8 cellular contexts compared by ENCODE assay signal in genomic region chr1:16613185-16614147, GRCh38. TPM values are rescaled to one million over a fixed set of nuclear protein-coding genes. Genes with fewer than 3 reads are reported as not detected.
A peak's percentile ranks its signal among the peaks of the same experiment; 100 is the strongest.
DNase-seq lines count a peak whose midpoint lies in the region; ATAC-seq and TF ChIP-seq lines count a peak whose summit lies in the region.

Gene NBPF1 (minus strand): TSS chr1:16613564.

- H4K20me1 ChIP-seq in OCI-LY1 (ENCODE audit: insufficient read depth, low read length) = no peaks in the 10 kb centered on the region

- no peaks in the 10 kb centered on the region for H3K4me1 Mint-ChIP-seq in Calu3 (ENCODE audit: low read depth, unreplicated experiment)

- 0 out of 2 replicates have a peak, but pooled peaks cover 5% of the 10 kb centered on the region for H3F3A ChIP-seq in OCI-LY1 (ENCODE audit: insufficient read depth, low read length)

- peak; percentile 88 for ATAC-seq in GM21528 (IDR thresholded peaks at IDR 0.05; ENCODE audit: low FRiP score, unreplicated experiment)

- TF ChIP-seq CTCF in Calu3 (IDR thresholded peaks at IDR 0.05; ENCODE audit: unreplicated experiment) (no peak), OCI-LY1 (IDR thresholded peaks at IDR 0.05; ENCODE audit: low read length) (no peak)

- H3K4me2 ChIP-seq in OCI-LY1 (ENCODE audit: low read length) = peak within 1 kb of the TSS; percentile 65

- H3K9me3 ChIP-seq in HUES64 (ENCODE audit: insufficient read depth, low read depth, low read length) = no peaks in the 10 kb centered on the region
- no peaks in the 10 kb centered on the region for H3K9me3 ChIP-seq in OCI-LY1 (ENCODE audit: low read length)

- no peaks in the 10 kb centered on the region for H3K9me2 ChIP-seq in OCI-LY1 (ENCODE audit: low read depth, low read length)

- no TSS peak for BruUV-seq in Calu3 (replicated peaks; lab: Mats Ljungman, UMichigan)

- peak within 1 kb of the TSS; percentile 38; the same call in 1 of the 2 replicates for H3K27ac ChIP-seq in HUES64 (ENCODE audit: low read depth, low read length)
- no peak within 1 kb of the TSS for H3K27ac ChIP-seq in OCI-LY1 (ENCODE audit: low read depth, low read length, poor library complexity, severe bottlenecking)
- peak within 1 kb of the TSS; percentile 22 for H3K27ac ChIP-seq in epithelial cell of prostate

- intact Hi-C loops in Calu3 (cut with micrococcal nuclease; ENCODE audit: unreplicated experiment) = no loop called here

- no peak within 1 kb of the TSS for H3K27ac Mint-ChIP-seq in Calu3 (ENCODE audit: unreplicated experiment)

- WGBS in HUES64 = under 1% methylated on average over 82 of the region's 82 CpGs

- DNase-seq in Calu3 = peak; percentile 94
- DNase-seq in activated T-cell treated with anti-CD3 and anti-CD28 coated beads for 24 hours (ENCODE audit: low read depth) = peak; percentile 99
- peak; percentile 53 for DNase-seq in epithelial cell of prostate (ENCODE audit: low read depth, low spot score)
- DNase-seq in middle frontal gyrus (ENCODE audit: extremely low spot score, low spot score) = peak; percentile 100
- DNase-seq in stimulated activated CD8-positive, alpha-beta memory T cell treated with anti-CD3 and anti-CD28 coated beads, Interleukin-15, amount 100 ng/mL, for 48 hours (ENCODE audit: low read depth in 2 of 2) = peak; percentile 96 to 98

- no peaks in the 10 kb centered on the region for H3K79me2 ChIP-seq in OCI-LY1 (ENCODE audit: insufficient read depth, low read length)

- CTCF ChIA-PET in Calu3 (lab: Charles Lee) = interaction anchor here (0.6 kb wide), 1 partner anchor 947 kb away, joined by 8 read pairs; no protein-coding TSS in a partner anchor

- H3K4me3 Mint-ChIP-seq in Calu3 (ENCODE audit: low read depth, unreplicated experiment) = no peak within 1 kb of the TSS

- no peaks in the 10 kb centered on the region for H3K9me3 Mint-ChIP-seq in Calu3 (ENCODE audit: low read depth, unreplicated experiment)

- H3K4me1 ChIP-seq in HUES64 (ENCODE audit: insufficient read depth, low read length) (peaks cover 13% of the 10 kb centered on the region), OCI-LY1 (ENCODE audit: insufficient read depth, low read length, severe bottlenecking) (peaks cover 15% of the 10 kb centered on the region)

- no peak within 1 kb of the TSS for H2AFZ ChIP-seq in OCI-LY1 (ENCODE audit: low read length)

- H3K36me3 Mint-ChIP-seq in Calu3 (ENCODE audit: insufficient read depth, unreplicated experiment) = no peaks in the 10 kb centered on the region

- H3K36me3 ChIP-seq in HUES64 (ENCODE audit: insufficient read depth, low read length) (peaks cover 4% of the 10 kb centered on the region; the same call in 1 of the 2 replicates), OCI-LY1 (ENCODE audit: insufficient read depth, low read length) (peaks cover 6% of the 10 kb centered on the region)

- H3K27me3 Mint-ChIP-seq in Calu3 (ENCODE audit: unreplicated experiment) = no peaks in the 10 kb centered on the region

- H3K27me3 ChIP-seq in HUES64 (ENCODE audit: insufficient read depth, low read length) (peaks cover 44% of the 10 kb centered on the region), OCI-LY1 (ENCODE audit: insufficient read depth, low read length) (0 out of 2 replicates have a peak, but pooled peaks cover 3% of the 10 kb centered on the region)

- H3K9ac ChIP-seq in HUES64 (ENCODE audit: low read depth, low read length) (peak within 1 kb of the TSS; percentile 43), OCI-LY1 (ENCODE audit: low read length) (peak within 1 kb of the TSS; percentile 44)

- H3K4me3 ChIP-seq in HUES64 (ENCODE audit: low read length) = peak within 1 kb of the TSS; percentile 57
- peak within 1 kb of the TSS; percentile 61 for H3K4me3 ChIP-seq in OCI-LY1 (ENCODE audit: low read depth, low read length, poor library complexity, severe bottlenecking)

RNA-seq across cellular contexts. Expression of gene NBPF1, which starts in this region (rescaled TPM):
- 26.4 and 27.8 TPM in 2 replicates for total RNA-seq in Calu3 (2022)
- polyA plus RNA-seq in HUES64 (2013, experiment 1 of 2) = 11.3 TPM
- 10.4 TPM for polyA plus RNA-seq in HUES64 (2013, experiment 2 of 2)
